1 cellular context compared by ENCODE assay signal in the genomic region with DNA sequence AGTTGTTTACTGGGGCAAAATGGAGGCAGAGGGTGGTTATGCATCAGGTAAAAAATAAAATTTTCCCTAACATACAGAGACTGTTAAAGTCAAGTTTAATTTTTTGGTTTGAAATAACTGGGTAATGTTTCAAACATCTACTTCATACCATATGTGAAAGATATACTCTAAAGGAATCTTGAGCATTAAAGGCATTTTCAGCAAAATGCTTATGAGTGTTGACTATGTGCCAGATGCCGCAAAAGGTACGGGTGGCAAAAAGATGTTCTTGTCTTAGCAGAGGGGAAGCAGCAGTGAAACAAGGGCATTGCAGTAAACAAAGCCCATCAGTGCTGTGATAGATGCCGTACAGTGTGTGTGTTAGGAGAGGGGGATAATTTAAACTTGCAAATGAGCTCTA.
TF ChIP-seq lines count a peak whose summit lies in the region.

No MANE protein-coding gene starts in this region.

TF ChIP-seq in SK-N-SH, 30 proteins besides CTCF, POLR2A, EP300 and RAD21 (continued from another document):
- TF ChIP-seq, protein P1, sequence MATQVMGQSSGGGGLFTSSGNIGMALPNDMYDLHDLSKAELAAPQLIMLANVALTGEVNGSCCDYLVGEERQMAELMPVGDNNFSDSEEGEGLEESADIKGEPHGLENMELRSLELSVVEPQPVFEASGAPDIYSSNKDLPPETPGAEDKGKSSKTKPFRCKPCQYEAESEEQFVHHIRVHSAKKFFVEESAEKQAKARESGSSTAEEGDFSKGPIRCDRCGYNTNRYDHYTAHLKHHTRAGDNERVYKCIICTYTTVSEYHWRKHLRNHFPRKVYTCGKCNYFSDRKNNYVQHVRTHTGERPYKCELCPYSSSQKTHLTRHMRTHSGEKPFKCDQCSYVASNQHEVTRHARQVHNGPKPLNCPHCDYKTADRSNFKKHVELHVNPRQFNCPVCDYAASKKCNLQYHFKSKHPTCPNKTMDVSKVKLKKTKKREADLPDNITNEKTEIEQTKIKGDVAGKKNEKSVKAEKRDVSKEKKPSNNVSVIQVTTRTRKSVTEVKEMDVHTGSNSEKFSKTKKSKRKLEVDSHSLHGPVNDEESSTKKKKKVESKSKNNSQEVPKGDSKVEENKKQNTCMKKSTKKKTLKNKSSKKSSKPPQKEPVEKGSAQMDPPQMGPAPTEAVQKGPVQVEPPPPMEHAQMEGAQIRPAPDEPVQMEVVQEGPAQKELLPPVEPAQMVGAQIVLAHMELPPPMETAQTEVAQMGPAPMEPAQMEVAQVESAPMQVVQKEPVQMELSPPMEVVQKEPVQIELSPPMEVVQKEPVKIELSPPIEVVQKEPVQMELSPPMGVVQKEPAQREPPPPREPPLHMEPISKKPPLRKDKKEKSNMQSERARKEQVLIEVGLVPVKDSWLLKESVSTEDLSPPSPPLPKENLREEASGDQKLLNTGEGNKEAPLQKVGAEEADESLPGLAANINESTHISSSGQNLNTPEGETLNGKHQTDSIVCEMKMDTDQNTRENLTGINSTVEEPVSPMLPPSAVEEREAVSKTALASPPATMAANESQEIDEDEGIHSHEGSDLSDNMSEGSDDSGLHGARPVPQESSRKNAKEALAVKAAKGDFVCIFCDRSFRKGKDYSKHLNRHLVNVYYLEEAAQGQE (IDR thresholded peaks at IDR 0.05; ENCODE audit: low read depth, low read length): no peak
- TF ChIP-seq CHD2 (IDR thresholded peaks at IDR 0.05; ENCODE audit: low read length, partially characterized antibody): no peak
